Comparison of ENCODE assay signal across 16 cellular contexts in the genomic region with DNA sequence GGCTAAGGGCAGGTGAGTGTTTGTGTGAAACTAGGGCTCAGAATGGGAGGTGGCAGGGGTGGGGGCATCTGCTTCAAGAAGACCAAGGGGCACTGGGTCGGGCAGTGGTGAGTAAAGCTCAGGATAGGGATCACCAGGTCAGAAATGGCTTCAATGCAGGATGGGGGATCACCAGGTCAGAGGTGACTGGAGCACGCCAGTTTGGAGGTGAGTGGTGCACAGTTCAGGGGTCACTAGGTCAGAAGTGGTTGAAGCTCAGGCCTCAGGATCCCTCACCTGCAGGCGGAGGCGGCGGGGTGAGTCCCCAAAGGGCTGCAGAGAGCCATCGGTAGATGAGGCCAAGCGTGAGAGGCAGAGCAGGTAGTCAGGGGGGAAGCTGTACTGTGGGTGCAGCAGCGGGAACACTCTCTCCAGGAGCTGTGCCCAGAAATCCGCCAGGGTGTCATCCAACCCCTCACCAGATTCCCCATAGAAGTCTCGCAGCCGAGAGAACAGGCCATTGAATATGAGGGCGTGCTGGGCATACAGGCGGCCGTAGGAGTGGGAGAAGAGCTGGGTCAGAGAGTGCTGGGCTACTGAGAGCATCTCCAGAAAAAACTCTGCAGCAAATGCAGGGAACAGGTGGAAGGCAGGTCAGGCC. TPM values are rescaled to one million over a fixed set of nuclear protein-coding genes. Genes with fewer than 3 reads are reported as not detected.
DNase-seq lines count a peak whose midpoint lies in the region; ATAC-seq, FAIRE-seq and TF ChIP-seq lines count a peak whose summit lies in the region.
"Had no signal": no experiment of that assay in that cellular context is flagged by ENCODE, and none has a peak within 500 bp of the region (broad histone marks: within the 10 kb centered on the region; RNA-seq: fewer than 3 reads in every experiment).

No MANE protein-coding gene starts in this region.

- no peak for TF ChIP-seq POLR2A in GM12891 (IDR thresholded peaks at IDR 0.05; ENCODE audit: low read depth, low read length)

- H3K27ac ChIP-seq in CD4-positive, CD25-positive, alpha-beta regulatory T cell (ENCODE audit: insufficient read depth, low read length, poor library complexity, severe bottlenecking) = no peak overlapping the region
- H3K27ac ChIP-seq in DND-41 (ENCODE audit: low read length) = peak overlapping the region; percentile 16; the same call in 1 of the 2 replicates
- H3K27ac ChIP-seq: heart left ventricle, KMS-11, tibial artery had no signal

- H3K79me2 ChIP-seq in DND-41 (ENCODE audit: insufficient read depth, low read length) = peaks cover 6% of the 10 kb centered on the region

- no peak for FAIRE-seq in GM12891 (lab: Jason Lieb, UNC)
- FAIRE-seq: bronchial epithelial cell, keratinocyte had no signal

- peak overlapping the region in 3 of 4 donors; percentile 53 to 66 (median 66) for H3K4me3 Mint-ChIP-seq in CD4-positive, CD25-positive, alpha-beta regulatory T cell
- H3K4me3 Mint-ChIP-seq in brain = peak overlapping the region; percentile 89 to 99 (median 95)
- peak overlapping the region; percentile 82 for H3K4me3 Mint-ChIP-seq in nephron progenitor cell

- H3K4me3 ChIP-seq in CD4-positive, CD25-positive, alpha-beta regulatory T cell (ENCODE audit: low read depth, low read length) = no peak overlapping the region
- no peak overlapping the region for H3K4me3 ChIP-seq in DND-41 (ENCODE audit: low read depth in 1 of 2, low read length in 2 of 2)
- H3K4me3 ChIP-seq: heart left ventricle, tibial artery had no signal

- H3K9ac ChIP-seq in DND-41 (ENCODE audit: low read depth, low read length) = no peak overlapping the region
- H3K9ac ChIP-seq: KMS-11 had no signal

- peaks cover 0 to 2% (median 0%) of the 10 kb centered on the region in 7 donors for H3K9me3 Mint-ChIP-seq in CD4-positive, CD25-positive, alpha-beta regulatory T cell
- H3K9me3 Mint-ChIP-seq in brain = no peaks in the 10 kb centered on the region
- no peaks in the 10 kb centered on the region for H3K9me3 Mint-ChIP-seq in nephron progenitor cell

- no peaks in the 10 kb centered on the region for H3K36me3 ChIP-seq in CD4-positive, CD25-positive, alpha-beta regulatory T cell (ENCODE audit: control insufficient read depth, insufficient read depth, low read length)
- peaks cover 18% of the 10 kb centered on the region for H3K36me3 ChIP-seq in DND-41 (ENCODE audit: insufficient read depth, low read length)
- H3K36me3 ChIP-seq: heart left ventricle, tibial artery had no signal

- H3K4me2 ChIP-seq in DND-41 (ENCODE audit: insufficient read depth, low read length) = peak overlapping the region; percentile 15
- H3K4me2 ChIP-seq: KMS-11 had no signal

- ATAC-seq in CD4-positive, CD25-positive, alpha-beta regulatory T cell (ENCODE audit: low read depth in 2 of 2) = no peak
- ATAC-seq in DND-41 (ENCODE audit: insufficient read depth, low read depth) = no peak
- ATAC-seq: heart left ventricle, Panc1 had no signal

- peaks cover 17% of the 10 kb centered on the region for H3K27me3 Mint-ChIP-seq in CD4-positive, CD25-positive, alpha-beta regulatory T cell
- H3K27me3 Mint-ChIP-seq in brain (peaks cover 13% of the 10 kb centered on the region), nephron progenitor cell (ENCODE audit: low read depth, poor library complexity) (peaks cover 29% of the 10 kb centered on the region)

- peaks cover 2% of the 10 kb centered on the region; the same call in 1 of the 2 replicates for H4K20me1 ChIP-seq in DND-41 (ENCODE audit: insufficient read depth, low read length)

- no peak overlapping the region for H2AFZ ChIP-seq in DND-41 (ENCODE audit: low read depth, low read length)

- TF ChIP-seq CTCF in DND-41 (IDR thresholded peaks at IDR 0.05; ENCODE audit: borderline replicate concordance, extremely low read depth, low read length, poor library complexity, severe bottlenecking) = no peak
- TF ChIP-seq CTCF in brain (conservative IDR thresholded peaks at IDR 0.05) = no peak
- TF ChIP-seq CTCF in nephron progenitor cell (IDR thresholded peaks at IDR 0.05) = no peak

- peaks cover 3 to 59% (median 24%) of the 10 kb centered on the region in 4 donors for H3K4me1 Mint-ChIP-seq in CD4-positive, CD25-positive, alpha-beta regulatory T cell
- peaks cover 33% of the 10 kb centered on the region for H3K4me1 Mint-ChIP-seq in brain
- H3K4me1 Mint-ChIP-seq in nephron progenitor cell = peaks cover 42% of the 10 kb centered on the region

- H3K9me3 ChIP-seq in CD4-positive, CD25-positive, alpha-beta regulatory T cell (ENCODE audit: control insufficient read depth in 2 of 2, low read length in 2 of 2) = peaks cover 0 to 4% of the 10 kb centered on the region in 2 experiments
- H3K9me3 ChIP-seq in DND-41 (ENCODE audit: insufficient read depth, low read length, severe bottlenecking) = no peaks in the 10 kb centered on the region
- H3K9me3 ChIP-seq: heart left ventricle, tibial artery had no signal

- peaks cover 39% of the 10 kb centered on the region for H3K4me1 ChIP-seq in CD4-positive, CD25-positive, alpha-beta regulatory T cell (ENCODE audit: control insufficient read depth, insufficient read depth, low read length, poor library complexity, severe bottlenecking)
- H3K4me1 ChIP-seq in DND-41 (ENCODE audit: insufficient read depth, low read length) = peaks cover 38% of the 10 kb centered on the region

- H3K36me3 Mint-ChIP-seq in CD4-positive, CD25-positive, alpha-beta regulatory T cell = no peaks in the 10 kb centered on the region
- H3K36me3 Mint-ChIP-seq in brain (peaks cover 21% of the 10 kb centered on the region), nephron progenitor cell (ENCODE audit: low read depth) (peaks cover 31% of the 10 kb centered on the region)

- no peaks in the 10 kb centered on the region for H3K27me3 ChIP-seq in CD4-positive, CD25-positive, alpha-beta regulatory T cell (ENCODE audit: control insufficient read depth, insufficient read depth, low read length)
- H3K27me3 ChIP-seq in DND-41 (ENCODE audit: insufficient read depth, low read length, poor library complexity) = no peaks in the 10 kb centered on the region

- H3K27ac Mint-ChIP-seq in CD4-positive, CD25-positive, alpha-beta regulatory T cell = peak overlapping the region in 2 of 3 donors; percentile 47 to 83
- H3K27ac Mint-ChIP-seq in brain (peak overlapping the region; percentile 29 to 91 (median 81)), nephron progenitor cell (no peak overlapping the region)

- no peak for DNase-seq in CD4-positive, CD25-positive, alpha-beta regulatory T cell
- DNase-seq in DND-41 (no peak), nephron progenitor cell (no peak), SIG-M5 (lab: John Stamatoyannopoulos, UW) (no peak), GM12891 (ENCODE audit: insufficient read length, low spot score) (no peak), kidney glomerular epithelial cell (lab: John Stamatoyannopoulos, UW) (no peak)
- DNase-seq: activated naive CD4-positive, alpha-beta T cell; DMS79; heart left ventricle; NCI-H1105; tibial artery had no signal

TF ChIP-seq in GM12891, 5 proteins besides CTCF, POLR2A, EP300 and RAD21:
- TF ChIP-seq POLR2AphosphoS5 (IDR thresholded peaks at IDR 0.05; ENCODE audit: low read depth, low read length) (no peak), SPI1 (IDR thresholded peaks at IDR 0.05; ENCODE audit: low read depth, low read length) (no peak), TAF1 (IDR thresholded peaks at IDR 0.05; ENCODE audit: low read depth, low read length) (no peak), PAX5 (IDR thresholded peaks at IDR 0.05; ENCODE audit: insufficient read depth, low read length, severe bottlenecking) (no peak)

RNA-seq across cellular contexts. Expression of a gene that starts 1.8 kb away (rescaled TPM):
- 7.0 TPM for total RNA-seq in CD4-positive, CD25-positive, alpha-beta regulatory T cell
- under 1 TPM in 3 of 4 donors, not detected in 1; 0.16 to 0.27 (median 0.23) TPM for polyA plus RNA-seq in CD4-positive, CD25-positive, alpha-beta regulatory T cell
- polyA plus RNA-seq in brain (ENCODE audit: insufficient read depth, low read depth, low replicate concordance) = 38.8 TPM
- polyA plus RNA-seq in GM12891 (2012; ENCODE audit: low read depth, missing spikeins) = 1.4 TPM

RNA-seq across cellular contexts. Expression of a gene that starts 2.3 kb away (rescaled TPM):
- 6.2 TPM for total RNA-seq in CD4-positive, CD25-positive, alpha-beta regulatory T cell
- 1 to 10 TPM in 1 of 4 donors, under 1 TPM in 3; 0.53 to 4.0 (median 0.77) TPM for polyA plus RNA-seq in CD4-positive, CD25-positive, alpha-beta regulatory T cell
- 8.9 TPM for polyA plus RNA-seq in brain (ENCODE audit: insufficient read depth, low read depth, low replicate concordance)
- polyA plus RNA-seq in GM12891 (2012; ENCODE audit: low read depth, missing spikeins) = 278 TPM

RNA-seq across cellular contexts. Expression of a gene that starts 7.0 kb away (rescaled TPM):
- total RNA-seq in CD4-positive, CD25-positive, alpha-beta regulatory T cell = 6.1 TPM
- polyA plus RNA-seq in CD4-positive, CD25-positive, alpha-beta regulatory T cell = 1 to 10 TPM; 2.6 to 7.7 (median 5.3) TPM
- 3.9 TPM for polyA plus RNA-seq in brain (ENCODE audit: insufficient read depth, low read depth, low replicate concordance)
- polyA plus RNA-seq in GM12891 (2012; ENCODE audit: low read depth, missing spikeins) = 3.1 TPM

RNA-seq across cellular contexts. Expression of a gene that starts 16.9 kb away (rescaled TPM):
- 54.6 TPM for total RNA-seq in CD4-positive, CD25-positive, alpha-beta regulatory T cell
- polyA plus RNA-seq in CD4-positive, CD25-positive, alpha-beta regulatory T cell = 1 to 10 TPM; 2.3 to 4.3 (median 3.9) TPM
- 12.2 TPM for polyA plus RNA-seq in brain (ENCODE audit: insufficient read depth, low read depth, low replicate concordance)
- 12.7 TPM for polyA plus RNA-seq in GM12891 (2012; ENCODE audit: low read depth, missing spikeins)

RNA-seq across cellular contexts. Expression of a gene that starts 26.7 kb away (rescaled TPM):
- 136 TPM for total RNA-seq in CD4-positive, CD25-positive, alpha-beta regulatory T cell
- polyA plus RNA-seq in CD4-positive, CD25-positive, alpha-beta regulatory T cell = 100 to 1,000 TPM; 450 to 474 (median 465) TPM
- polyA plus RNA-seq in brain (ENCODE audit: insufficient read depth, low read depth, low replicate concordance) = 215 TPM
- 188 TPM for polyA plus RNA-seq in GM12891 (2012; ENCODE audit: low read depth, missing spikeins)

Comparison
In these comparisons a context has a peak if more than half of its experiments do, and no peak if none do; other contexts are left out.
1. RNA of a gene that starts 1.8 kb away (polyA plus RNA-seq): 38.8 TPM in brain (single experiment); 0.16 to 0.27 TPM in CD4-positive, CD25-positive, alpha-beta regulatory T cell; every median in the first group is over 10 times any median in the second.
2. Peak in every context shown above with its lines, with median percentiles within 50 percentile points of each other: H3K4me3 Mint-ChIP-seq.